In genomic region chr20:62644044-62644795, GRCh38 we compare ENCODE assay signal across 9 cellular contexts. TPM values are rescaled to one million over a fixed set of nuclear protein-coding genes. Genes with fewer than 3 reads are reported as not detected.
DNase-seq lines count a peak whose midpoint lies in the region; ATAC-seq and TF ChIP-seq lines count a peak whose summit lies in the region.
"Had no signal": no experiment of that assay in that cellular context is flagged by ENCODE, and none has a peak within 500 bp of the region (broad histone marks: within the 10 kb centered on the region; RNA-seq: fewer than 3 reads in every experiment).

No MANE protein-coding gene starts in this region.

- H3K79me2 ChIP-seq in HCT116 (ENCODE audit: insufficient read depth, low read length): peaks cover 70% of the 10 kb centered on the region

- DNase-seq in HCT116 (ENCODE audit: low read depth, low spot score) (no peak), islet precursor cell (no peak), ascending aorta (ENCODE audit: low spot score in 2 of 2) (no peak), GM03348 (ENCODE audit: low spot score) (no peak)
- DNase-seq in activated naive CD8-positive, alpha-beta T cell treated with anti-CD3 and anti-CD28 coated beads for 36 hours: no peak
- DNase-seq: NCI-H1105 treated with DMSO at 0.1 percent for 48 hours had no signal

- intact Hi-C loops in HCT116 (cut with micrococcal nuclease): no loop called here
- intact Hi-C loops in ascending aorta (cut with DNase I): no loop called here

- H3K27ac Mint-ChIP-seq in activated naive CD8-positive, alpha-beta T cell treated with anti-CD3 and anti-CD28 coated beads for 36 hours: no peak overlapping the region

- H3K4me1 ChIP-seq in HCT116 (ENCODE audit: control insufficient read depth in 1 of 2, insufficient read depth in 2 of 2, low read length in 2 of 2) (peaks cover 46 to 62% of the 10 kb centered on the region in 2 experiments), mucosa of stomach (ENCODE audit: control insufficient read depth, insufficient read depth, low read length) (peaks cover 69% of the 10 kb centered on the region), ascending aorta (peaks cover 9 to 20% of the 10 kb centered on the region in 2 donors)

- CTCF ChIA-PET in HCT116 (lab: Charles Lee): interaction anchor here (0.8 to 1.2 kb wide), 2 partner anchors 147 to 148 kb away, joined by 3 read pairs; no protein-coding TSS in a partner anchor

- H3K36me3 ChIP-seq in HCT116 (ENCODE audit: control insufficient read depth in 1 of 2, insufficient read depth in 2 of 2, low read length in 2 of 2) (peaks cover 0 to 40% of the 10 kb centered on the region in 2 experiments; a peak in 2 of 4 replicates), mucosa of stomach (ENCODE audit: control insufficient read depth, insufficient read depth, low read length) (no peaks in the 10 kb centered on the region), ascending aorta (no peaks in the 10 kb centered on the region)

- TF ChIP-seq POLR2A in HCT116 (IDR thresholded peaks at IDR 0.05; ENCODE audit: borderline replicate concordance, extremely low read depth, insufficient read depth, insufficient read length): no peak

- POLR2A ChIA-PET in HCT116 (lab: Charles Lee): no interaction called here

- H3K4me3 ChIP-seq in HCT116 (replicated peaks in 1 of 2; ENCODE audit: low read depth in 1 of 2, low read length in 2 of 2): peak overlapping the region; percentile 80 to 83
- H3K4me3 ChIP-seq in mucosa of stomach (ENCODE audit: low read length): no peak overlapping the region
- H3K4me3 ChIP-seq in ascending aorta: peak overlapping the region in 1 of 2 donors; percentile 71

- peaks cover 3% of the 10 kb centered on the region for H3K27me3 Mint-ChIP-seq in activated naive CD8-positive, alpha-beta T cell treated with anti-CD3 and anti-CD28 coated beads for 36 hours

- peaks cover 13% of the 10 kb centered on the region for H3K36me3 Mint-ChIP-seq in activated naive CD8-positive, alpha-beta T cell treated with anti-CD3 and anti-CD28 coated beads for 36 hours

- H3K4me1 Mint-ChIP-seq in activated naive CD8-positive, alpha-beta T cell treated with anti-CD3 and anti-CD28 coated beads for 36 hours: peaks cover 24% of the 10 kb centered on the region

- no peaks in the 10 kb centered on the region for H3K9me2 ChIP-seq in HCT116 (ENCODE audit: insufficient read depth)

- ATAC-seq in HCT116 (no peak), GM18511 (IDR thresholded peaks at IDR 0.05; ENCODE audit: unreplicated experiment) (no peak)

- no peak for TF ChIP-seq CTCF in C4-2B (conservative IDR thresholded peaks at IDR 0.05)
- no peak for TF ChIP-seq CTCF in HCT116 (IDR thresholded peaks at IDR 0.05 in 2 of 3, conservative IDR thresholded peaks at IDR 0.05 in 1 of 3; ENCODE audit: borderline replicate concordance in 1 of 3, insufficient read depth in 1 of 3, low read depth in 2 of 3, low read length in 2 of 3)
- TF ChIP-seq CTCF in ascending aorta (IDR thresholded peaks at IDR 0.05): no peak

- peak overlapping the region; percentile 86 for H3K9ac ChIP-seq in HCT116 (ENCODE audit: low read length)
- H3K9ac ChIP-seq in mucosa of stomach (ENCODE audit: low read length): peak overlapping the region; percentile 82

- H3K27me3 ChIP-seq in HCT116 (ENCODE audit: insufficient read depth, low read length) (no peaks in the 10 kb centered on the region), mucosa of stomach (ENCODE audit: control insufficient read depth, insufficient read depth, low read length) (peaks cover 3% of the 10 kb centered on the region), ascending aorta (peaks cover 13% of the 10 kb centered on the region)

- no peaks in the 10 kb centered on the region for H3K9me3 Mint-ChIP-seq in activated naive CD8-positive, alpha-beta T cell treated with anti-CD3 and anti-CD28 coated beads for 36 hours

- no peaks in the 10 kb centered on the region for H3K9me3 ChIP-seq in HCT116 (ENCODE audit: control insufficient read depth in 1 of 2, insufficient read depth in 1 of 2, low read depth in 1 of 2, low read length in 2 of 2)
- no peaks in the 10 kb centered on the region for H3K9me3 ChIP-seq in mucosa of stomach (ENCODE audit: control insufficient read depth, low read length)
- H3K9me3 ChIP-seq in ascending aorta: no peaks in the 10 kb centered on the region

- H3K4me2 ChIP-seq in HCT116 (ENCODE audit: low read length): peak overlapping the region; percentile 87

- H3K27ac ChIP-seq in C4-2B: peak overlapping the region; percentile 89
- H3K27ac ChIP-seq in HCT116 (ENCODE audit: low read depth, low read length): peak overlapping the region; percentile 90
- H3K27ac ChIP-seq in ascending aorta: no peak overlapping the region

- TF ChIP-seq RAD21 in HCT116 (IDR thresholded peaks at IDR 0.05; ENCODE audit: low read depth): no peak

- peak overlapping the region; percentile 84 for H3K4me3 Mint-ChIP-seq in activated naive CD8-positive, alpha-beta T cell treated with anti-CD3 and anti-CD28 coated beads for 36 hours

- RAD21 ChIA-PET in HCT116 (lab: Charles Lee; ENCODE audit: low non-redundant PET in 1 of 2, low total read pairs in 2 of 2, uncharacterized antibody in 2 of 2, unreplicated experiment in 2 of 2): interaction anchor here in 1 of 2 experiments (1.1 kb wide), 1 partner anchor 21 kb away, joined by 4 read pairs; no protein-coding TSS in a partner anchor

- H4K20me1 ChIP-seq in HCT116 (ENCODE audit: insufficient read depth): peaks cover 23% of the 10 kb centered on the region; the same call in 1 of the 2 replicates

- no peak overlapping the region for H2AFZ ChIP-seq in HCT116 (ENCODE audit: low read depth, low read length, poor library complexity, severe bottlenecking)

- no TSS peak for BruUV-seq in HCT116 (replicated peaks; lab: Mats Ljungman, UMichigan)

TF ChIP-seq in HCT116, 20 proteins besides CTCF, POLR2A, EP300 and RAD21:
- TF ChIP-seq ZNF274 (IDR thresholded peaks at IDR 0.05; ENCODE audit: low read depth, low read length) (no peak), TCF7L2 (IDR thresholded peaks at IDR 0.05; ENCODE audit: borderline replicate concordance, extremely low read depth, insufficient read depth, insufficient read length) (no peak), REST (IDR thresholded peaks at IDR 0.05; ENCODE audit: low read depth) (no peak), ZBTB33 (IDR thresholded peaks at IDR 0.05; ENCODE audit: extremely low read depth, insufficient replicate concordance, low read length) (no peak), MAX (IDR thresholded peaks at IDR 0.05) (no peak), YY1 (IDR thresholded peaks at IDR 0.05; ENCODE audit: extremely low read depth, insufficient replicate concordance, low read depth, low read length) (no peak), CBX3 (IDR thresholded peaks at IDR 0.05; ENCODE audit: low read depth) (no peak), JUND (IDR thresholded peaks at IDR 0.05) (no peak), SRF (IDR thresholded peaks at IDR 0.05; ENCODE audit: low read depth) (no peak)
TF ChIP-seq in HCT116: peak in this region for 0.

RNA-seq across cellular contexts. Expression of gene SLCO4A1, which starts 1.9 kb away (rescaled TPM):
- total RNA-seq in HCT116 (2021; ENCODE audit: unreplicated experiment) (107 TPM), ascending aorta (160 TPM)
- polyA plus RNA-seq in HCT116 (2012): 119 and 125 TPM in 2 replicates
- total RNA-seq in activated naive CD8-positive, alpha-beta T cell treated with anti-CD3 and anti-CD28 coated beads for 36 hours: 10 to 100 TPM; 55.0 to 56.9 TPM

Comparison
In these comparisons a context has a peak if more than half of its experiments do, and no peak if none do; other contexts are left out.
1. H3K27ac ChIP-seq: peak in C4-2B (single experiment) and HCT116 (single experiment); none in ascending aorta (0 of 2).